39 cellular contexts compared by ENCODE assay signal in genomic region chr11:62994775-62995174, GRCh38. TPM values are rescaled to one million over a fixed set of nuclear protein-coding genes. Genes with fewer than 3 reads are reported as not detected.
"Had no signal": no experiment of that assay in that cellular context is flagged by ENCODE, and none has a peak within 500 bp of the region (broad histone marks: within the 10 kb centered on the region; RNA-seq: fewer than 3 reads in every experiment).

No MANE protein-coding gene starts in this region.

- H3K27me3 ChIP-seq: adrenal gland, body of pancreas, brain microvascular endothelial cell, breast epithelium, cardiac muscle cell had no signal

- H3K27ac ChIP-seq: adrenal gland, body of pancreas, brain microvascular endothelial cell, breast epithelium, cardiac muscle cell, VCaP had no signal

- H3K4me1 ChIP-seq: adrenal gland, breast epithelium had no signal

- H3K9me3 ChIP-seq: adrenal gland, body of pancreas, breast epithelium had no signal

- H3K36me3 ChIP-seq: adrenal gland, brain microvascular endothelial cell, breast epithelium, cardiac muscle cell had no signal

- H3K4me3 ChIP-seq: adrenal gland, body of pancreas, breast epithelium, cardiac muscle cell had no signal

- FAIRE-seq: astrocyte, TTC549 had no signal

- ATAC-seq: activated CD8-positive, alpha-beta T cell treated with anti-CD3 and anti-CD28 coated beads for 36 hours; activated naive CD4-positive, alpha-beta T cell treated with anti-CD3 and anti-CD28 coated beads, Interleukin-2, amount 50 U/mL, for 72 hours; activated T-cell treated with anti-CD3 and anti-CD28 coated beads, Interleukin-2, amount 50 U/mL, for 4 hours; activated T-cell treated with anti-CD3 and anti-CD28 coated beads, Interleukin-2, amount 50 U/mL, for 72 hours; activated T-helper 17 cell treated with anti-CD3 and anti-CD28 coated beads, Interleukin-2, amount 50 U/mL, for 72 hours; body of pancreas had no signal

- DNase-seq: activated B cell treated with CpG ODN at 0.5 μM for 24 hours; activated CD4-positive, alpha-beta memory T cell treated with anti-CD3 and anti-CD28 coated beads for 36 hours; activated CD4-positive, alpha-beta T cell treated with anti-CD3 and anti-CD28 coated beads for 4 hours; activated CD4-positive, alpha-beta T cell treated with anti-CD3 and anti-CD28 coated beads, Interleukin-2, amount 10 ng/mL, durations not matched to agents 24 days and 14 days; activated CD4-positive, alpha-beta T cell treated with anti-CD3 and anti-CD28 coated beads, Interleukin-2, amount 50 U/mL, for 1 hour; activated CD4-positive, alpha-beta T cell treated with anti-CD3 and anti-CD28 coated beads, Interleukin-2, amount 50 U/mL, for 4 hours; activated CD4-positive, CD25-positive, alpha-beta regulatory T cell treated with anti-CD3 and anti-CD28 coated beads, Interleukin-2, amount 50 U/mL, for 72 hours; activated CD8-positive, alpha-beta memory T cell treated with anti-CD3 and anti-CD28 coated beads, Interleukin-2, amount 50 U/mL, for 4 hours; activated CD8-positive, alpha-beta T cell treated with anti-CD3 and anti-CD28 coated beads for 36 hours; activated effector memory CD4-positive, alpha-beta T cell treated with anti-CD3 and anti-CD28 coated beads, Interleukin-2, amount 50 U/mL, for 16 hours; activated gamma-delta T cell treated with Interleukin-2 at 50 U/mL for 16 hours; activated naive CD4-positive, alpha-beta T cell; activated naive CD4-positive, alpha-beta T cell treated with anti-CD3 and anti-CD28 coated beads for 36 hours; activated naive CD4-positive, alpha-beta T cell treated with anti-CD3 and anti-CD28 coated beads, Interleukin-2, amount 50 U/mL, for 16 hours; activated naive CD8-positive, alpha-beta T cell treated with anti-CD3 and anti-CD28 coated beads for 36 hours; activated T-cell treated with anti-CD3 and anti-CD28 coated beads for 4 hours; activated T-cell treated with anti-CD3 and anti-CD28 coated beads, Interleukin-2, amount 50 U/mL, for 1 hour; activated T-cell treated with anti-CD3 and anti-CD28 coated beads, Interleukin-2, amount 50 U/mL, for 4 hours; activated T-cell treated with anti-CD3 and anti-CD28 coated beads, Interleukin-2, amount 50 U/mL, for 72 hours; adrenal gland; amniotic stem cell; aorta; body of pancreas; brain microvascular endothelial cell; caudate nucleus; cerebellar nuclear complex; T-helper 1 cell; T-helper 2 cell; T-helper 9 cell had no signal

RNA-seq across cellular contexts. Expression of gene SLC22A6, which starts 10.0 kb away (rescaled TPM):
- total RNA-seq: activated B cell treated with CpG ODN at 0.5 μM for 24 hours; activated CD4-positive, alpha-beta memory T cell treated with anti-CD3 and anti-CD28 coated beads for 36 hours; activated CD4-positive, alpha-beta T cell treated with anti-CD3 and anti-CD28 coated beads, Interleukin-2, amount 10 ng/mL, durations not matched to agents 24 days and 14 days; activated CD8-positive, alpha-beta memory T cell treated with anti-CD3 and anti-CD28 coated beads for 36 hours; activated CD8-positive, alpha-beta T cell treated with anti-CD3 and anti-CD28 coated beads for 36 hours; activated naive CD4-positive, alpha-beta T cell treated with anti-CD3 and anti-CD28 coated beads for 36 hours; activated naive CD4-positive, alpha-beta T cell treated with anti-CD3 and anti-CD28 coated beads, Interleukin-2, amount 50 U/mL, for 72 hours; activated naive CD8-positive, alpha-beta T cell treated with anti-CD3 and anti-CD28 coated beads for 36 hours; activated T-cell treated with anti-CD3 and anti-CD28 coated beads, Interleukin-2, amount 50 U/mL, for 4 hours; activated T-cell treated with anti-CD3 and anti-CD28 coated beads, Interleukin-2, amount 50 U/mL, for 72 hours; activated T-helper 1 cell treated with anti-CD3 and anti-CD28 coated beads, Interleukin-12 subunit alpha, Interleukin-12 subunit beta, Interleukin-2, Interleukin-4 antibody, amounts not matched to agents 30 ng/mL and 10 ng/mL and 1 ng/mL, durations not matched to agents 14 hours and 24 hours and 36 hours; activated T-helper 17 cell treated with anti-CD3 and anti-CD28 coated beads, Interleukin-2, amount 50 U/mL, for 72 hours; adrenal gland; aorta; astrocyte; body of pancreas; breast epithelium; cardiac muscle cell; chondrocyte had no signal

RNA-seq across cellular contexts. Expression of gene SLC22A8, which starts 20.9 kb away (rescaled TPM):
- total RNA-seq: activated B cell treated with CpG ODN at 0.5 μM for 24 hours; activated CD4-positive, alpha-beta memory T cell treated with anti-CD3 and anti-CD28 coated beads for 36 hours; activated CD4-positive, alpha-beta T cell treated with anti-CD3 and anti-CD28 coated beads, Interleukin-2, amount 10 ng/mL, durations not matched to agents 24 days and 14 days; activated CD8-positive, alpha-beta memory T cell treated with anti-CD3 and anti-CD28 coated beads for 36 hours; activated CD8-positive, alpha-beta T cell treated with anti-CD3 and anti-CD28 coated beads for 36 hours; activated naive CD4-positive, alpha-beta T cell treated with anti-CD3 and anti-CD28 coated beads for 36 hours; activated naive CD4-positive, alpha-beta T cell treated with anti-CD3 and anti-CD28 coated beads, Interleukin-2, amount 50 U/mL, for 72 hours; activated naive CD8-positive, alpha-beta T cell treated with anti-CD3 and anti-CD28 coated beads for 36 hours; activated T-cell treated with anti-CD3 and anti-CD28 coated beads, Interleukin-2, amount 50 U/mL, for 4 hours; activated T-cell treated with anti-CD3 and anti-CD28 coated beads, Interleukin-2, amount 50 U/mL, for 72 hours; activated T-helper 1 cell treated with anti-CD3 and anti-CD28 coated beads, Interleukin-12 subunit alpha, Interleukin-12 subunit beta, Interleukin-2, Interleukin-4 antibody, amounts not matched to agents 30 ng/mL and 10 ng/mL and 1 ng/mL, durations not matched to agents 14 hours and 24 hours and 36 hours; activated T-helper 17 cell treated with anti-CD3 and anti-CD28 coated beads, Interleukin-2, amount 50 U/mL, for 72 hours; adrenal gland; aorta; astrocyte; body of pancreas; breast epithelium; cardiac muscle cell; chondrocyte had no signal
